In genomic region chr9:133476531-133476930, GRCh38 we compare ENCODE assay signal across 2 cellular contexts.
TF ChIP-seq lines count a peak whose summit lies in the region.

No MANE protein-coding gene starts in this region.

TF ChIP-seq in SK-N-SH, 30 proteins besides CTCF, POLR2A, EP300 and RAD21:
- no peak for TF ChIP-seq GABPA (IDR thresholded peaks at IDR 0.05; ENCODE audit: low read depth)
- TF ChIP-seq FOXJ3 (CRISPR knock-in tag; IDR thresholded peaks at IDR 0.05) = no peak
- no peak for TF ChIP-seq SMC3 (IDR thresholded peaks at IDR 0.05; ENCODE audit: low read depth, low read length)
- TF ChIP-seq ZBTB33 (IDR thresholded peaks at IDR 0.05; ENCODE audit: borderline replicate concordance, low read depth) = no peak
- TF ChIP-seq CHD2 (IDR thresholded peaks at IDR 0.05; ENCODE audit: low read length, partially characterized antibody) = no peak
- no peak for TF ChIP-seq IRF3 (IDR thresholded peaks at IDR 0.05; ENCODE audit: low read depth, low read length)
- no peak for TF ChIP-seq GATA2 (CRISPR knock-in tag; IDR thresholded peaks at IDR 0.05)
- no peak for TF ChIP-seq YY1 (IDR thresholded peaks at IDR 0.05; ENCODE audit: low read depth)
- TF ChIP-seq FOXM1 (IDR thresholded peaks at IDR 0.05; ENCODE audit: low read depth) = no peak
- no peak for TF ChIP-seq EZH2phosphoT487 (IDR thresholded peaks at IDR 0.05; ENCODE audit: borderline replicate concordance, low read depth)
- no peak for TF ChIP-seq PBX3 (IDR thresholded peaks at IDR 0.05)
- TF ChIP-seq RCOR1 (IDR thresholded peaks at IDR 0.05; ENCODE audit: low read length) = no peak
- no peak for TF ChIP-seq RXRA (IDR thresholded peaks at IDR 0.05; ENCODE audit: borderline replicate concordance, low read depth)
- TF ChIP-seq NRF1 (IDR thresholded peaks at IDR 0.05; ENCODE audit: low read depth, low read length) = no peak
- no peak for TF ChIP-seq SIN3A (IDR thresholded peaks at IDR 0.05; ENCODE audit: borderline replicate concordance, low read depth, low read length)
- TF ChIP-seq ELF1 (IDR thresholded peaks at IDR 0.05) = no peak
- TF ChIP-seq TEAD4 (IDR thresholded peaks at IDR 0.05; ENCODE audit: borderline replicate concordance, insufficient read depth) = no peak

TF ChIP-seq in HepG2, 621 proteins besides CTCF, POLR2A, EP300 and RAD21:
- TF ChIP-seq SUZ12 (IDR thresholded peaks at IDR 0.05; ENCODE audit: low read depth, low read length) = no peak
- TF ChIP-seq RBM22 (optimal IDR thresholded peaks at IDR 0.05; ENCODE audit: low read length) = no peak
- no peak for TF ChIP-seq ZNF710 (CRISPR knock-in tag; IDR thresholded peaks at IDR 0.05; ENCODE audit: borderline replicate concordance)
- TF ChIP-seq ZNF878 (CRISPR knock-in tag; IDR thresholded peaks at IDR 0.05) = no peak
